In the genomic region with DNA sequence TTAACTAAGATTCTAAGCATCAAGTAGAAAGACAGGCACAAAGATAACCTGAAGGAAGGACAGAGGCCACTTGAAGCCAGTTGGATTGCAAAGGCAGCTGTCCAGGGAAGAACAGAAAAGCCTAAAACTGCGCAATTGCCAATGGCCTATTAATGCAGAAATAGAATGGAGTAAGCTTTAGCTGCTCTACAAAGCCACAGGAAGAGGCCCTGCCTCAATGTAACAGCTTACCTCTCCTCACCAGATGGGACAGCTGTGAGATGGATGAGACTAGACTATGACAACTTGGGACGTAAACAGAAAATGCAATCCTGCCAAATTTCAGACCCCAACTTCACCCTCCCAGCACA, we compare ENCODE assay signal across 26 cellular contexts.
"Had no signal": no experiment of that assay in that cellular context is flagged by ENCODE, and none has a peak within 500 bp of the region (broad histone marks: within the 10 kb centered on the region; RNA-seq: fewer than 3 reads in every experiment).

No MANE protein-coding gene starts in this region.

- H3K36me3 ChIP-seq: breast epithelium, gastroesophageal sphincter, tibial artery, WERI-Rb-1 had no signal

- H3K27ac ChIP-seq: breast epithelium, esophagus squamous epithelium, gastroesophageal sphincter, tibial artery, WERI-Rb-1 had no signal

- H3K9me3 ChIP-seq: breast epithelium, esophagus squamous epithelium, gastroesophageal sphincter, tibial artery had no signal

- FAIRE-seq: colon, TTC549 had no signal

- ATAC-seq: gastroesophageal sphincter, left ventricle myocardium superior, sciatic nerve had no signal

- H3K9me3 Mint-ChIP-seq: activated naive CD4-positive, alpha-beta T cell treated with anti-CD3 and anti-CD28 coated beads for 36 hours; activated naive CD8-positive, alpha-beta T cell treated with anti-CD3 and anti-CD28 coated beads, Interleukin-2, amount 10 ng/mL, durations not matched to agents 7 days and 5 days; central memory CD8-positive, alpha-beta T cell; endodermal cell; nephron progenitor cell had no signal

- H3K4me1 Mint-ChIP-seq: nephron progenitor cell had no signal

- H3K4me1 ChIP-seq: breast epithelium, esophagus squamous epithelium had no signal

- H3K27me3 Mint-ChIP-seq: activated naive CD8-positive, alpha-beta T cell treated with anti-CD3 and anti-CD28 coated beads, Interleukin-2, amount 10 ng/mL, durations not matched to agents 7 days and 5 days; central memory CD8-positive, alpha-beta T cell had no signal

- H3K4me3 ChIP-seq: breast epithelium, esophagus squamous epithelium, gastroesophageal sphincter, smooth muscle cell, tibial artery had no signal

- DNase-seq: activated CD4-positive, alpha-beta T cell treated with anti-CD3 and anti-CD28 coated beads for 1 hour; activated CD4-positive, alpha-beta T cell treated with anti-CD3 and anti-CD28 coated beads, Interleukin-2, amount 50 U/mL, for 1 hour; activated effector memory CD4-positive, alpha-beta T cell treated with Interleukin-2 at 50 U/mL for 16 hours; activated naive CD4-positive, alpha-beta T cell treated with anti-CD3 and anti-CD28 coated beads for 36 hours; activated naive CD8-positive, alpha-beta T cell treated with anti-CD3 and anti-CD28 coated beads, Interleukin-2, amount 10 ng/mL, durations not matched to agents 7 days and 5 days; activated T-cell treated with anti-CD3 and anti-CD28 coated beads, Interleukin-2, amount 50 U/mL, for 1 hour; amniotic stem cell; endodermal cell; esophagus squamous epithelium; head of caudate nucleus; hypothalamus; left ventricle myocardium superior; nephron progenitor cell; posterior cingulate gyrus; stimulated activated CD4-positive, alpha-beta T cell treated with anti-CD3 and anti-CD28 coated beads, Interleukin-15, amount 100 ng/mL, for 24 hours; stimulated activated naive CD4-positive, alpha-beta T cell treated with Interleukin-2 at 50 U/mL for 16 hours; T-helper 1 cell; tibial artery; WERI-Rb-1 had no signal

- H3K27ac Mint-ChIP-seq: activated naive CD4-positive, alpha-beta T cell treated with anti-CD3 and anti-CD28 coated beads for 36 hours; activated naive CD8-positive, alpha-beta T cell treated with anti-CD3 and anti-CD28 coated beads, Interleukin-2, amount 10 ng/mL, durations not matched to agents 7 days and 5 days; endodermal cell had no signal

- H3K4me3 Mint-ChIP-seq: activated naive CD4-positive, alpha-beta T cell treated with anti-CD3 and anti-CD28 coated beads for 36 hours; activated naive CD8-positive, alpha-beta T cell treated with anti-CD3 and anti-CD28 coated beads, Interleukin-2, amount 10 ng/mL, durations not matched to agents 7 days and 5 days; central memory CD8-positive, alpha-beta T cell; endodermal cell; nephron progenitor cell had no signal

- H3K27me3 ChIP-seq: breast epithelium, esophagus squamous epithelium, gastroesophageal sphincter, tibial artery had no signal
